ENCODE assay signal across 8 cellular contexts in the genomic region with DNA sequence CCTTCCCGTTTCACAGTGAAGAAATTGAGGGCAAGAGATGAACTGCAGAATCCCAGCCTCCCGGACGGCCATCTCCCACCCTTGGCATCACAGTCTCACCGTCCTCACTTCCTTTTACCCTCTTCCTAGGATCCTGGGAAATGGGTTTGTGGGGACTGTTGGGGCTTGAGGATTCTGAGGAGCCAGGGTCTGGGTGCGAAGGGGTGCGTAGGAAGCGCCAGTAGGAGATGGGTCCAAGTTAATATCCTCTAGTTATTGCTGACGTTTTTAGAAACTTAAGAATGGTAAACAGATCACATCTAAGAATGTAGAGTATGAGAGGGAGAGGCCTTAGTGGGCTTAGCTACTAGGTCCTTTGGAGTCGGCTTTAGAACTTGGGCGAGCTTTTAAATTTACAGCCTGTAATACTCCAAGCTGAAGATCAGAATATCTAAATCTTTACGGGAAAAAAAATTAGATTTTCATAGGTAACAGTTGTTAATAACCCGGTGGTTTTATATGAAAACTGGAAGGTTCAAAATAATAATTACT. TPM values are rescaled to one million over a fixed set of nuclear protein-coding genes. Genes with fewer than 3 reads are reported as not detected.
DNase-seq lines count a peak whose midpoint lies in the region; ATAC-seq lines count a peak whose summit lies in the region.

No MANE protein-coding gene starts in this region.

- H3K27ac ChIP-seq in GM23248 (peak overlapping the region; percentile 72), skeletal muscle tissue (ENCODE audit: low read depth, low read length) (peak overlapping the region; percentile 73)

- H3K4me3 ChIP-seq in GM23248 = peak overlapping the region; percentile 96
- H3K4me3 ChIP-seq in skeletal muscle tissue (ENCODE audit: low read length in 3 of 3) = peak overlapping the region; percentile 85 to 95 (median 94)

- H3K4me2 ChIP-seq in GM23248 (ENCODE audit: unreplicated experiment) = peak overlapping the region; percentile 94

- H3K9me2 ChIP-seq in GM23248 (ENCODE audit: insufficient read depth) = no peaks in the 10 kb centered on the region

- H2AFZ ChIP-seq in GM23248 = peak overlapping the region; percentile 99

- H3K9me3 ChIP-seq in GM23248 (ENCODE audit: low read depth) (no peaks in the 10 kb centered on the region), skeletal muscle tissue (ENCODE audit: control insufficient read depth in 3 of 3, low read length in 3 of 3) (no peaks in the 10 kb centered on the region)

- 1 to 2% methylated on average over 12 of the region's 12 CpGs for WGBS in GM23248 (ENCODE audit: low coverage in 1 of 2, low lambda C conversion rate in 2 of 2, missing lambda C conversion rate in 2 of 2), 2 experiments

- in situ Hi-C loops in GM23248 (cut with MboI) = no loop called here

- H3K36me3 ChIP-seq in GM23248 (ENCODE audit: low read depth) (peaks cover 9% of the 10 kb centered on the region; the same call in 1 of the 2 replicates), skeletal muscle tissue (ENCODE audit: control insufficient read depth in 3 of 3, insufficient read depth in 3 of 3, low read length in 3 of 3) (peaks cover 3 to 12% (median 11%) of the 10 kb centered on the region in 3 donors)

- H3F3A ChIP-seq in GM23248 (ENCODE audit: insufficient read depth) = peaks cover 8% of the 10 kb centered on the region

- peaks cover 21% of the 10 kb centered on the region for H3K4me1 ChIP-seq in GM23248 (ENCODE audit: insufficient read depth)
- H3K4me1 ChIP-seq in skeletal muscle tissue (ENCODE audit: control insufficient read depth in 3 of 3, insufficient read depth in 3 of 3, low read length in 3 of 3) = peaks cover 14 to 27% (median 21%) of the 10 kb centered on the region in 3 donors

- no peaks in the 10 kb centered on the region for H4K20me1 ChIP-seq in GM23248 (ENCODE audit: insufficient read depth)

- peaks cover 57% of the 10 kb centered on the region for H3K79me2 ChIP-seq in GM23248 (ENCODE audit: insufficient read depth)

- H3K27me3 ChIP-seq in GM23248 (replicated peaks; ENCODE audit: insufficient read depth) (no peaks in the 10 kb centered on the region), skeletal muscle tissue (ENCODE audit: control insufficient read depth in 3 of 3, insufficient read depth in 3 of 3, low read length in 3 of 3) (no peaks in the 10 kb centered on the region)

- ATAC-seq in GM21786 (IDR thresholded peaks at IDR 0.05; ENCODE audit: unreplicated experiment) (no peak), HG03135 (IDR thresholded peaks at IDR 0.05; ENCODE audit: unreplicated experiment) (no peak)

- peak overlapping the region; percentile 91 for H3K9ac ChIP-seq in GM23248
- H3K9ac ChIP-seq in skeletal muscle tissue (ENCODE audit: low read depth in 1 of 3, low read length in 3 of 3) = peak overlapping the region; percentile 93 to 97 (median 95)

- peak; percentile 29 for DNase-seq in AG08396 (ENCODE audit: low spot score)
- DNase-seq in GM23248 = peak; percentile 63
- DNase-seq in UCSD-AML1 (lab: John Stamatoyannopoulos, UW; ENCODE audit: unreplicated experiment) = peak; percentile 19
- peak; percentile 12 for DNase-seq in germinal center (ENCODE audit: low spot score)
- no peak for DNase-seq in RPMI8226

RNA-seq across cellular contexts. Expression of gene MALSU1, which starts 0.7 kb away (rescaled TPM):
- total RNA-seq in GM23248 (2014; rRNA removed; shearing (Covaris generic)) = 66.0 and 96.1 TPM in 2 replicates
- polyA plus RNA-seq in GM23248 (2016; fragmentation: Nextera tagmentation; extraction: Ambion mirVana) = 135 and 136 TPM in 2 replicates
- 95.5 TPM for total RNA-seq in skeletal muscle tissue

RNA-seq across cellular contexts. Expression of gene GPNMB, which starts 53.3 kb away (rescaled TPM):
- 38.2 and 48.8 TPM in 2 replicates for total RNA-seq in GM23248 (2014; rRNA removed; shearing (Covaris generic))
- 42.5 and 43.2 TPM in 2 replicates for polyA plus RNA-seq in GM23248 (2016; fragmentation: Nextera tagmentation; extraction: Ambion mirVana)
- total RNA-seq in skeletal muscle tissue = 49.6 TPM
